ENCODE assay signal across 27 cellular contexts in genomic region chr5:9596256-9596655, GRCh38. TPM values are rescaled to one million over a fixed set of nuclear protein-coding genes. Genes with fewer than 3 reads are reported as not detected.
A peak's percentile ranks its signal among the peaks of the same experiment; 100 is the strongest.
DNase-seq lines count a peak whose midpoint lies in the region; TF ChIP-seq lines count a peak whose summit lies in the region.
"Had no signal": no experiment of that assay in that cellular context is flagged by ENCODE, and none has a peak within 500 bp of the region (broad histone marks: within the 10 kb centered on the region; RNA-seq: fewer than 3 reads in every experiment).

No MANE protein-coding gene starts in this region.

- H3K36me3 ChIP-seq in neural progenitor cell = no peaks in the 10 kb centered on the region
- H3K36me3 ChIP-seq: adrenal gland, cardiac muscle cell, neutrophil, uterus had no signal

- H3K9me3 Mint-ChIP-seq in neural progenitor cell = no peaks in the 10 kb centered on the region

- peaks cover 12% of the 10 kb centered on the region for H3K27me3 Mint-ChIP-seq in neural progenitor cell (ENCODE audit: insufficient read depth, low read depth)

- peak; percentile 44 for DNase-seq in AG10803 (ENCODE audit: low read depth)
- peak; percentile 30 for DNase-seq in MV-4-11 (lab: John Stamatoyannopoulos, UW)
- peak; percentile 57 for DNase-seq in dedifferentiated amniotic fluid mesenchymal stem cell (ENCODE audit: extremely low spot score)
- DNase-seq in neural progenitor cell (ENCODE audit: low spot score) = no peak
- no peak for DNase-seq in KG1 (lab: John Stamatoyannopoulos, UW)
- no peak for DNase-seq in GM20000 (ENCODE audit: low spot score)
- no peak for DNase-seq in NCI-H2107 (lab: John Stamatoyannopoulos, UW)
- no peak for DNase-seq in NCI-H345 (lab: John Stamatoyannopoulos, UW)
- DNase-seq: activated CD8-positive, alpha-beta memory T cell treated with anti-CD3 and anti-CD28 coated beads, Interleukin-2, amount 50 U/mL, for 48 hours; activated effector memory CD4-positive, alpha-beta T cell treated with anti-CD3 and anti-CD28 coated beads, Interleukin-2, amount 50 U/mL, for 16 hours; adrenal gland; dorsolateral prefrontal cortex; NCI-H187; NCI-H2227 treated with DMSO at 0.1 percent for 48 hours; NCI-H82; retina; stimulated activated CD4-positive, alpha-beta T cell treated with anti-CD3 and anti-CD28 coated beads, Interleukin-12 subunit alpha, Interleukin-12 subunit beta, amount 100 ng/mL, for 4 hours; uterus had no signal

- no peak for TF ChIP-seq CTCF in AG10803 (conservative IDR thresholded peaks at IDR 0.05; ENCODE audit: low read length)
- no peak for TF ChIP-seq CTCF in neural progenitor cell (IDR thresholded peaks at IDR 0.05)
- TF ChIP-seq CTCF in GM20000 (IDR thresholded peaks at IDR 0.05; ENCODE audit: extremely low read depth, missing control alignments) = no peak

- H3K79me2 ChIP-seq in neural progenitor cell (ENCODE audit: low read depth) = no peaks in the 10 kb centered on the region

- H3K9ac ChIP-seq in neural progenitor cell = no peak overlapping the region

- H3K27me3 ChIP-seq in neural progenitor cell = no peaks in the 10 kb centered on the region
- H3K27me3 ChIP-seq: adrenal gland, cardiac muscle cell, neutrophil, uterus had no signal

- H3K27ac ChIP-seq in neural progenitor cell = no peak overlapping the region
- H3K27ac ChIP-seq: A549, adrenal gland, cardiac muscle cell, dorsolateral prefrontal cortex, epithelial cell of prostate, neutrophil, uterus had no signal

- peak overlapping the region; percentile 31 for H3K4me2 ChIP-seq in neural progenitor cell
- H3K4me2 ChIP-seq: A549 had no signal

- H3K4me3 ChIP-seq in AG10803 (ENCODE audit: low read length) (peak overlapping the region; percentile 26), neural progenitor cell (no peak overlapping the region)
- H3K4me3 ChIP-seq: A549, adrenal gland, cardiac muscle cell, K562, uterus had no signal

- peak overlapping the region; percentile 92 for H3K27ac Mint-ChIP-seq in neural progenitor cell
- H3K27ac Mint-ChIP-seq: CD4-positive, alpha-beta memory T cell had no signal

- peaks cover 46% of the 10 kb centered on the region for H3K4me1 Mint-ChIP-seq in neural progenitor cell
- H3K4me1 Mint-ChIP-seq: CD4-positive, alpha-beta memory T cell had no signal

- H3K9me3 ChIP-seq in neural progenitor cell (ENCODE audit: low read depth) = no peaks in the 10 kb centered on the region
- H3K9me3 ChIP-seq: A549, adrenal gland, neutrophil, uterus had no signal

- no peaks in the 10 kb centered on the region for H3K36me3 Mint-ChIP-seq in neural progenitor cell
- H3K36me3 Mint-ChIP-seq: CD4-positive, alpha-beta memory T cell had no signal

- H3F3A ChIP-seq in neural progenitor cell (ENCODE audit: low read depth) = peaks cover 7% of the 10 kb centered on the region

- peak overlapping the region; percentile 19 for H2AFZ ChIP-seq in neural progenitor cell (replicated peaks)

- peak overlapping the region; percentile 52 for H3K4me3 Mint-ChIP-seq in neural progenitor cell
- H3K4me3 Mint-ChIP-seq: CD4-positive, alpha-beta memory T cell had no signal

- H4K20me1 ChIP-seq in neural progenitor cell (ENCODE audit: low read depth) = no peaks in the 10 kb centered on the region

- peaks cover 41% of the 10 kb centered on the region for H3K4me1 ChIP-seq in neural progenitor cell
- H3K4me1 ChIP-seq: A549, adrenal gland, uterus had no signal

RNA-seq across cellular contexts. Expression of gene TAS2R1, which starts 33.9 kb away (rescaled TPM):
- total RNA-seq in neural progenitor cell (ENCODE audit: low replicate concordance) = not detected in 2 replicates
- total RNA-seq: adrenal gland; cardiac muscle cell; CD4-positive, alpha-beta memory T cell; glomerular endothelial cell; K562; mononuclear cell; T-helper 1 cell treated with Interleukin-12 subunit alpha and Interleukin-12 subunit beta and Interleukin-4 antibody, amounts not matched to agents 30 ng/mL and 1 ng/mL, for 36 hours; uterus had no signal

RNA-seq across cellular contexts. Expression of gene SEMA5A, which starts 50.4 kb away (rescaled TPM):
- total RNA-seq in neural progenitor cell (ENCODE audit: low replicate concordance) = 10.8 and 11.9 TPM in 2 replicates

Comparison
In these comparisons a context has a peak if more than half of its experiments do, and no peak if none do; other contexts are left out.
1. DNase-seq: peak in AG10803 (single experiment), MV-4-11 (single experiment) and dedifferentiated amniotic fluid mesenchymal stem cell (single experiment); none in neural progenitor cell (single experiment), KG1 (single experiment), GM20000 (single experiment), NCI-H2107 (single experiment) and NCI-H345 (single experiment).